ENCODE assay signal across 1 cellular context in the genomic region with DNA sequence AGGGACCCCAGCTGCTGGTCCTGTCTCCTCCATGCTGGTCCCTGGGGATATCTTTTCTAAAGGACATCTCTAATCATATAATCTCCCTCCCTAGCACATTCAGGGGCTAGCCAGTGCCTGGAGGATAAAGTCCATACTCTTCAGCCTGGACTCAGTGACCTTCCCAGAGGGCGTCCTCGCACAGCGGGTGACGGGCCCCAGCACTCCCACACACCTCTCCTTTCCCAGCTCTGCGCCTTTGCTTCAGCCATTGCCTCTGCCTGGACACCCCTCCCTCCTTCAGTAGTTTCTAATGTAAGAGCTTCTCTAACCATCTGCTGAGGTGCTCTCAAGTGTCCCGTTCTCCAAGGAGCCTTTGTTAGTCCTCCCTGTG.
TF ChIP-seq lines count a peak whose summit lies in the region.

No MANE protein-coding gene starts in this region.

TF ChIP-seq in H1, 55 proteins besides CTCF, POLR2A, EP300 and RAD21:
- no peak for TF ChIP-seq ZNF274 (IDR thresholded peaks at IDR 0.05; ENCODE audit: borderline replicate concordance, extremely low read depth, low read length)
- TF ChIP-seq TCF12 (IDR thresholded peaks at IDR 0.05; ENCODE audit: low read depth, low read length) = no peak
- no peak for TF ChIP-seq POU5F1 (IDR thresholded peaks at IDR 0.05; ENCODE audit: low read depth, low read length)
- TF ChIP-seq TEAD4 (IDR thresholded peaks at IDR 0.05; ENCODE audit: low read depth, low read length) = no peak
- TF ChIP-seq BACH1 (IDR thresholded peaks at IDR 0.05; ENCODE audit: low read length) = no peak
- TF ChIP-seq SIN3A (conservative IDR thresholded peaks at IDR 0.05 in 1 of 2, IDR thresholded peaks at IDR 0.05 in 1 of 2; ENCODE audit: low read depth in 1 of 2, low read length in 2 of 2) = no peak
- TF ChIP-seq JUND (IDR thresholded peaks at IDR 0.05; ENCODE audit: low read length) = no peak
- TF ChIP-seq PHF8 (conservative IDR thresholded peaks at IDR 0.05; ENCODE audit: low read depth, low read length) = no peak
- TF ChIP-seq RNF2 (IDR thresholded peaks at IDR 0.05; ENCODE audit: borderline replicate concordance, low read depth, low read length, missing control alignments, poor library complexity, severe bottlenecking) = no peak
- TF ChIP-seq SP2 (IDR thresholded peaks at IDR 0.05; ENCODE audit: low read length) = no peak
- no peak for TF ChIP-seq CBX8 (IDR thresholded peaks at IDR 0.05; ENCODE audit: borderline replicate concordance, low read depth, low read length)
